20 cellular contexts compared by ENCODE assay signal in the genomic region with DNA sequence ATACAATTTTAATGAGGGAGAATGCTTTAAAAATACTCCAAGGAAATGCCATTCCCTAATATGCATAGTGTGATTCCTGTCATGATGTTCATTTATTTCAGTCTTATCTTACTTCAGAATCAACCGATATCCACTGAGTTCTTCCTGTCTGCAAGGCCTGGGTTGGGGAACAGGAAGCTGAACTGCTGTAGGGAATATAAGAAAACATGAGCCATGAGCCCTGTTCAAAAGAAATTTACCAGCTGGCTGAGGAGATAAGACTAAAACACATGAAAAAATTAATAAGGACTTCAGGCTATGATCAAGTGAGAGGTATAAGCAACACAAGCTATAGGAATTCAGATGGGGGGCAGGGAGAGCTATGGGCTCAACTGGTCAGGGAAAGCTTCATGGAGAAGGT.
DNase-seq lines count a peak whose midpoint lies in the region; ATAC-seq, FAIRE-seq and TF ChIP-seq lines count a peak whose summit lies in the region.
"Had no signal": no experiment of that assay in that cellular context is flagged by ENCODE, and none has a peak within 500 bp of the region (broad histone marks: within the 10 kb centered on the region; RNA-seq: fewer than 3 reads in every experiment).

No MANE protein-coding gene starts in this region.

- in situ Hi-C loops in KBM-7 (cut with MboI; ENCODE audit: low pct_unique_long_range_greater_than_20kb, low sequenced_read_pairs): no loop called here

- H3K9me3 Mint-ChIP-seq in immature natural killer cell: no peaks in the 10 kb centered on the region
- H3K9me3 Mint-ChIP-seq: GM23338 had no signal

- H3K4me1 Mint-ChIP-seq in immature natural killer cell: peaks cover 9 to 18% of the 10 kb centered on the region in 2 donors
- H3K4me1 Mint-ChIP-seq: CD4-positive, alpha-beta memory T cell had no signal

- no peak for ATAC-seq in SK-N-SH treated with all-trans-retinoic acid at 6 μM for 48 hours
- ATAC-seq: GM23338, Panc1 had no signal

- H3K27me3 Mint-ChIP-seq in immature natural killer cell (ENCODE audit: low read depth in 3 of 3): peaks cover 2 to 7% (median 2%) of the 10 kb centered on the region in 3 donors

- H3K27ac Mint-ChIP-seq in immature natural killer cell: no peak overlapping the region
- H3K27ac Mint-ChIP-seq: CD4-positive, alpha-beta memory T cell; GM23338 had no signal

- no peaks in the 10 kb centered on the region for H3K36me3 Mint-ChIP-seq in immature natural killer cell
- H3K36me3 Mint-ChIP-seq: CD4-positive, alpha-beta memory T cell had no signal

- DNase-seq in KBM-7 (peak; percentile 60), dermis blood vessel endothelial cell (peak; percentile 10), frontal cortex (ENCODE audit: low spot score in 2 of 2) (no peak), immature natural killer cell (no peak), iPS-NIHi7 (ENCODE audit: extremely low spot score) (no peak)
- DNase-seq in stimulated activated CD4-positive, alpha-beta T cell treated with anti-CD3 and anti-CD28 coated beads, Interleukin-4, amount 100 ng/mL, for 1 hour: no peak
- DNase-seq: CD4-positive, alpha-beta memory T cell; DND-41; NCI-H1048; NCI-H1417 treated with DMSO at 0.1 percent for 48 hours; NCI-H1930; NCI-H226; NCI-H510A treated with DMSO at 0.1 percent for 48 hours; NCI-H748 treated with DMSO at 0.1 percent for 48 hours; NK-92 treated with Interleukin-12 subunit alpha and Interleukin-12 subunit beta, amount 100 ng/mL, for 24 hours had no signal

- no peak overlapping the region for H3K4me3 Mint-ChIP-seq in immature natural killer cell
- H3K4me3 Mint-ChIP-seq: CD4-positive, alpha-beta memory T cell; GM23338 had no signal

- FAIRE-seq in frontal cortex (lab: Jason Lieb, UNC): no peak
- FAIRE-seq: GM12892, HTR-8/SVneo had no signal

TF ChIP-seq in SK-N-SH treated with all-trans-retinoic acid at 6 μM for 48 hours, 23 proteins besides CTCF, POLR2A, EP300 and RAD21:
- peak; percentile 33; the same call in 1 of the 2 replicates for TF ChIP-seq TCF4 (CRISPR knock-in tag; IDR thresholded peaks at IDR 0.05; ENCODE audit: borderline replicate concordance)
- TF ChIP-seq ZNF8 (CRISPR knock-in tag; IDR thresholded peaks at IDR 0.05): no peak

Comparison
In these comparisons a context has a peak if more than half of its experiments do, and no peak if none do; other contexts are left out.
1. DNase-seq: peak in KBM-7 (single experiment) and dermis blood vessel endothelial cell (single experiment); none in frontal cortex (0 of 2), stimulated activated CD4-positive, alpha-beta T cell treated with anti-CD3 and anti-CD28 coated beads, Interleukin-4, amount 100 ng/mL, for 1 hour (single experiment), immature natural killer cell (0 of 3) and iPS-NIHi7 (single experiment).